9 cellular contexts compared by ENCODE assay signal in genomic region chr17:45131294-45131615, GRCh38. TPM values are rescaled to one million over a fixed set of nuclear protein-coding genes. Genes with fewer than 3 reads are reported as not detected.
DNase-seq lines count a peak whose midpoint lies in the region; ATAC-seq, FAIRE-seq and TF ChIP-seq lines count a peak whose summit lies in the region.
"Had no signal": no experiment of that assay in that cellular context is flagged by ENCODE, and none has a peak within 500 bp of the region (broad histone marks: within the 10 kb centered on the region; RNA-seq: fewer than 3 reads in every experiment).

No MANE protein-coding gene starts in this region.

- H3K27me3 ChIP-seq in CD4-positive, CD25-positive, alpha-beta regulatory T cell (ENCODE audit: control insufficient read depth, insufficient read depth, low read length): no peaks in the 10 kb centered on the region
- no peaks in the 10 kb centered on the region for H3K27me3 ChIP-seq in NT2/D1 (ENCODE audit: insufficient read depth, insufficient read length)
- H3K27me3 ChIP-seq in neural progenitor cell: no peaks in the 10 kb centered on the region
- H3K27me3 ChIP-seq: spleen had no signal

- no peak overlapping the region for H2AFZ ChIP-seq in neural progenitor cell (replicated peaks)

- H3K9me3 Mint-ChIP-seq in CD4-positive, CD25-positive, alpha-beta regulatory T cell: peaks cover 0 to 1% (median 0%) of the 10 kb centered on the region in 7 donors
- H3K9me3 Mint-ChIP-seq in endothelial cell (ENCODE audit: unreplicated experiment): no peaks in the 10 kb centered on the region
- peaks cover 4% of the 10 kb centered on the region for H3K9me3 Mint-ChIP-seq in neural progenitor cell

- peaks cover 5 to 21% (median 13%) of the 10 kb centered on the region in 4 donors for H3K4me1 Mint-ChIP-seq in CD4-positive, CD25-positive, alpha-beta regulatory T cell
- no peaks in the 10 kb centered on the region for H3K4me1 Mint-ChIP-seq in endothelial cell (ENCODE audit: unreplicated experiment)
- peaks cover 22% of the 10 kb centered on the region for H3K4me1 Mint-ChIP-seq in neural progenitor cell

- no peak for TF ChIP-seq CTCF in endothelial cell (IDR thresholded peaks at IDR 0.05; ENCODE audit: unreplicated experiment)
- no peak for TF ChIP-seq CTCF in neural progenitor cell (IDR thresholded peaks at IDR 0.05)

- ATAC-seq in CD4-positive, CD25-positive, alpha-beta regulatory T cell (ENCODE audit: low read depth in 2 of 2): no peak
- ATAC-seq in HG03469 (IDR thresholded peaks at IDR 0.05; ENCODE audit: unreplicated experiment): no peak

- peak overlapping the region; percentile 75 to 85 (median 80) for H3K4me3 Mint-ChIP-seq in CD4-positive, CD25-positive, alpha-beta regulatory T cell
- H3K4me3 Mint-ChIP-seq in endothelial cell (ENCODE audit: unreplicated experiment): peak overlapping the region; percentile 66
- H3K4me3 Mint-ChIP-seq in neural progenitor cell: peak overlapping the region; percentile 78

- DNase-seq in CD4-positive, CD25-positive, alpha-beta regulatory T cell: no peak
- no peak for DNase-seq in NT2/D1 (ENCODE audit: low read depth, low spot score)
- DNase-seq in endothelial cell (ENCODE audit: low spot score): no peak
- DNase-seq in neural progenitor cell (ENCODE audit: low spot score): no peak
- DNase-seq in GM12892 (ENCODE audit: insufficient read length): no peak
- no peak for DNase-seq in COR-L47 (lab: John Stamatoyannopoulos, UW)
- DNase-seq in SKM-1 (lab: John Stamatoyannopoulos, UW; ENCODE audit: unreplicated experiment): no peak

- peaks cover 5% of the 10 kb centered on the region for H4K20me1 ChIP-seq in neural progenitor cell (ENCODE audit: low read depth)

- peak overlapping the region in 1 of 3 donors; percentile 73 for H3K27ac Mint-ChIP-seq in CD4-positive, CD25-positive, alpha-beta regulatory T cell
- no peak overlapping the region for H3K27ac Mint-ChIP-seq in endothelial cell (ENCODE audit: unreplicated experiment)
- H3K27ac Mint-ChIP-seq in neural progenitor cell: no peak overlapping the region

- FAIRE-seq in GM12892 (lab: Jason Lieb, UNC): no peak

- H3K4me3 ChIP-seq in CD4-positive, CD25-positive, alpha-beta regulatory T cell (ENCODE audit: low read depth, low read length): no peak overlapping the region
- H3K4me3 ChIP-seq in NT2/D1 (ENCODE audit: insufficient read length, low read depth) (peak overlapping the region; percentile 65), neural progenitor cell (peak overlapping the region; percentile 84)

- no peaks in the 10 kb centered on the region for H3K79me2 ChIP-seq in neural progenitor cell (ENCODE audit: low read depth)

- peaks cover 14% of the 10 kb centered on the region for H3K27me3 Mint-ChIP-seq in CD4-positive, CD25-positive, alpha-beta regulatory T cell
- H3K27me3 Mint-ChIP-seq in endothelial cell (ENCODE audit: unreplicated experiment): peaks cover 14% of the 10 kb centered on the region
- peaks cover 13% of the 10 kb centered on the region for H3K27me3 Mint-ChIP-seq in neural progenitor cell (ENCODE audit: insufficient read depth, low read depth)

- H3K27ac ChIP-seq in CD4-positive, CD25-positive, alpha-beta regulatory T cell (ENCODE audit: insufficient read depth, low read length, poor library complexity, severe bottlenecking): no peak overlapping the region
- no peak overlapping the region for H3K27ac ChIP-seq in neural progenitor cell

- peak overlapping the region; percentile 85 for H3K9ac ChIP-seq in NT2/D1 (ENCODE audit: insufficient read length, low read depth)
- H3K9ac ChIP-seq in neural progenitor cell: no peak overlapping the region

- no peaks in the 10 kb centered on the region for H3K36me3 Mint-ChIP-seq in CD4-positive, CD25-positive, alpha-beta regulatory T cell
- H3K36me3 Mint-ChIP-seq in endothelial cell (ENCODE audit: low read depth, unreplicated experiment): no peaks in the 10 kb centered on the region
- peaks cover 2% of the 10 kb centered on the region for H3K36me3 Mint-ChIP-seq in neural progenitor cell

- H3K4me1 ChIP-seq in CD4-positive, CD25-positive, alpha-beta regulatory T cell (ENCODE audit: control insufficient read depth, insufficient read depth, low read length, poor library complexity, severe bottlenecking): peaks cover 16% of the 10 kb centered on the region
- peaks cover 35% of the 10 kb centered on the region for H3K4me1 ChIP-seq in NT2/D1 (ENCODE audit: insufficient read depth, insufficient read length)
- peaks cover 14% of the 10 kb centered on the region for H3K4me1 ChIP-seq in neural progenitor cell

- peaks cover 30% of the 10 kb centered on the region for H3F3A ChIP-seq in neural progenitor cell (ENCODE audit: low read depth)

- no peaks in the 10 kb centered on the region for H3K9me3 ChIP-seq in CD4-positive, CD25-positive, alpha-beta regulatory T cell (ENCODE audit: control insufficient read depth in 2 of 2, low read length in 2 of 2)
- H3K9me3 ChIP-seq in NT2/D1 (ENCODE audit: insufficient read depth, low read length) (peaks cover 17% of the 10 kb centered on the region; the same call in 1 of the 2 replicates), neural progenitor cell (ENCODE audit: low read depth) (no peaks in the 10 kb centered on the region)
- H3K9me3 ChIP-seq: spleen had no signal

- H3K4me2 ChIP-seq in neural progenitor cell: peak overlapping the region; percentile 86

- no peak for TF ChIP-seq POLR2A in GM12892 (IDR thresholded peaks at IDR 0.05; ENCODE audit: low read depth, low read length)

- H3K36me3 ChIP-seq in CD4-positive, CD25-positive, alpha-beta regulatory T cell (ENCODE audit: control insufficient read depth, insufficient read depth, low read length): no peaks in the 10 kb centered on the region
- H3K36me3 ChIP-seq in NT2/D1 (ENCODE audit: insufficient read depth, insufficient read length, low read length) (peaks cover 19% of the 10 kb centered on the region), neural progenitor cell (no peaks in the 10 kb centered on the region)
- H3K36me3 ChIP-seq: spleen had no signal

RNA-seq across cellular contexts. Expression of gene PLCD3, which starts 1.1 kb away (rescaled TPM):
- 5.5 TPM for total RNA-seq in CD4-positive, CD25-positive, alpha-beta regulatory T cell
- 1 to 10 TPM in 1 of 4 donors, under 1 TPM in 3; 0.15 to 1.5 (median 0.42) TPM for polyA plus RNA-seq in CD4-positive, CD25-positive, alpha-beta regulatory T cell
- total RNA-seq in endothelial cell (ENCODE audit: unreplicated experiment) (9.7 TPM), neural progenitor cell (ENCODE audit: low replicate concordance) (16.0 and 31.4 TPM in 2 replicates)
- 0.17 TPM for polyA plus RNA-seq in GM12892 (2012; ENCODE audit: missing spikeins)

RNA-seq across cellular contexts. Expression of gene ACBD4, which starts 4.2 kb away (rescaled TPM):
- 23.6 TPM for total RNA-seq in CD4-positive, CD25-positive, alpha-beta regulatory T cell
- 10 to 100 TPM; 13.8 to 17.9 (median 15.0) TPM for polyA plus RNA-seq in CD4-positive, CD25-positive, alpha-beta regulatory T cell
- 9.4 TPM for total RNA-seq in endothelial cell (ENCODE audit: unreplicated experiment)
- total RNA-seq in neural progenitor cell (ENCODE audit: low replicate concordance): 6.8 and 17.3 TPM in 2 replicates
- 6.1 TPM for polyA plus RNA-seq in GM12892 (2012; ENCODE audit: missing spikeins)

RNA-seq across cellular contexts. Expression of gene HEXIM1, which starts 17.0 kb away (rescaled TPM):
- total RNA-seq in CD4-positive, CD25-positive, alpha-beta regulatory T cell: 88.0 TPM
- polyA plus RNA-seq in CD4-positive, CD25-positive, alpha-beta regulatory T cell: 1 to 10 TPM; 5.9 to 8.0 (median 6.1) TPM
- 22.6 TPM for total RNA-seq in endothelial cell (ENCODE audit: unreplicated experiment)
- total RNA-seq in neural progenitor cell (ENCODE audit: low replicate concordance): 10.2 and 14.3 TPM in 2 replicates
- polyA plus RNA-seq in GM12892 (2012; ENCODE audit: missing spikeins): 11.4 TPM

RNA-seq across cellular contexts. Expression of gene HEXIM2, which starts 30.4 kb away (rescaled TPM):
- total RNA-seq in CD4-positive, CD25-positive, alpha-beta regulatory T cell: 3.6 TPM
- 1 to 10 TPM; 1.9 to 4.1 (median 2.4) TPM for polyA plus RNA-seq in CD4-positive, CD25-positive, alpha-beta regulatory T cell
- total RNA-seq in endothelial cell (ENCODE audit: unreplicated experiment) (13.0 TPM), neural progenitor cell (ENCODE audit: low replicate concordance) (4.6 and 9.1 TPM in 2 replicates)
- 4.4 TPM for polyA plus RNA-seq in GM12892 (2012; ENCODE audit: missing spikeins)
